8 cellular contexts compared by ENCODE assay signal in genomic region chr9:112348257-112348992, GRCh38. TPM values are rescaled to one million over a fixed set of nuclear protein-coding genes. Genes with fewer than 3 reads are reported as not detected.
A peak's percentile ranks its signal among the peaks of the same experiment; 100 is the strongest.
DNase-seq lines count a peak whose midpoint lies in the region; ATAC-seq and TF ChIP-seq lines count a peak whose summit lies in the region.

No MANE protein-coding gene starts in this region.

- no peaks in the 10 kb centered on the region for H3K79me1 ChIP-seq in neuronal stem cell (ENCODE audit: low read depth, low read length)

- H3K27ac ChIP-seq in DOHH2 (ENCODE audit: low read depth, low read length): no peak overlapping the region
- no peak overlapping the region for H3K27ac ChIP-seq in neuronal stem cell (replicated peaks; ENCODE audit: low read length)

- no peak overlapping the region for H2BK120ac ChIP-seq in neuronal stem cell (ENCODE audit: low read depth, low read length)

- H3K14ac ChIP-seq in neuronal stem cell (ENCODE audit: low read length): no peak overlapping the region

- H3K27me3 ChIP-seq in DOHH2 (ENCODE audit: control insufficient read depth, low read length) (no peaks in the 10 kb centered on the region), neuronal stem cell (ENCODE audit: control insufficient read depth in 3 of 3, insufficient read depth in 3 of 3, low read depth in 1 of 3, low read length in 3 of 3) (no peaks in the 10 kb centered on the region)

- H3K4me3 Mint-ChIP-seq in stimulated activated naive CD8-positive, alpha-beta T cell treated with anti-CD3 and anti-CD28 coated beads, Interleukin-15, Interleukin-2, amounts not matched to agents 100 ng/mL and 50 ng/mL, for 24 hours: peak overlapping the region; percentile 83

- H2BK12ac ChIP-seq in neuronal stem cell (ENCODE audit: low read length): no peak overlapping the region

- H2AK5ac ChIP-seq in neuronal stem cell (ENCODE audit: low read depth, low read length): no peak overlapping the region

- no peak overlapping the region for H3K4ac ChIP-seq in neuronal stem cell (ENCODE audit: low read length)

- H3K9me3 ChIP-seq in DOHH2 (ENCODE audit: control insufficient read depth, insufficient read depth, low read length) (no peaks in the 10 kb centered on the region), neuronal stem cell (replicated peaks in 1 of 2; ENCODE audit: control insufficient read depth in 2 of 2, insufficient read depth in 1 of 2, low read depth in 1 of 2, low read length in 2 of 2) (no peaks in the 10 kb centered on the region)

- no peak overlapping the region for H3K23ac ChIP-seq in neuronal stem cell (ENCODE audit: low read depth, low read length, poor library complexity)

- peaks cover 3% of the 10 kb centered on the region for H3K27me3 Mint-ChIP-seq in stimulated activated naive CD8-positive, alpha-beta T cell treated with anti-CD3 and anti-CD28 coated beads, Interleukin-15, Interleukin-2, amounts not matched to agents 100 ng/mL and 50 ng/mL, for 24 hours

- H3K4me1 Mint-ChIP-seq in stimulated activated naive CD8-positive, alpha-beta T cell treated with anti-CD3 and anti-CD28 coated beads, Interleukin-15, Interleukin-2, amounts not matched to agents 100 ng/mL and 50 ng/mL, for 24 hours (ENCODE audit: low read depth): peaks cover 16% of the 10 kb centered on the region

- H3K9me2 ChIP-seq in DOHH2 (replicated peaks; ENCODE audit: control insufficient read depth, low read length): no peaks in the 10 kb centered on the region

- no CpG with 5 or more reads among the region's 19 CpGs for WGBS in neuronal stem cell (ENCODE audit: extremely low coverage in 2 of 2, insufficient read length in 2 of 2, insufficient replicate concordance in 1 of 2), 2 donors

- H3K9me3 Mint-ChIP-seq in stimulated activated naive CD8-positive, alpha-beta T cell treated with anti-CD3 and anti-CD28 coated beads, Interleukin-15, Interleukin-2, amounts not matched to agents 100 ng/mL and 50 ng/mL, for 24 hours: no peaks in the 10 kb centered on the region

- H3K79me2 ChIP-seq in DOHH2 (ENCODE audit: control insufficient read depth, low read length): no peaks in the 10 kb centered on the region

- no peak overlapping the region for H3K9ac ChIP-seq in neuronal stem cell (ENCODE audit: low read depth, low read length, poor library complexity)

- peak overlapping the region; percentile 63 for H2AFZ ChIP-seq in neuronal stem cell (ENCODE audit: low read length)

- no peak overlapping the region for H2BK5ac ChIP-seq in neuronal stem cell (ENCODE audit: low read length)

- no peak overlapping the region for H4K91ac ChIP-seq in neuronal stem cell (ENCODE audit: low read depth, low read length, poor library complexity)

- H4K8ac ChIP-seq in neuronal stem cell (ENCODE audit: low read depth, low read length): no peak overlapping the region

- H3K36me3 ChIP-seq in DOHH2 (ENCODE audit: control insufficient read depth, low read length) (no peaks in the 10 kb centered on the region), neuronal stem cell (replicated peaks in 1 of 2; ENCODE audit: control insufficient read depth in 2 of 2, insufficient read depth in 2 of 2, low read length in 2 of 2) (no peaks in the 10 kb centered on the region)

- H3K18ac ChIP-seq in neuronal stem cell (ENCODE audit: low read length): no peak overlapping the region

- H3K4me2 ChIP-seq in DOHH2 (ENCODE audit: low read length) (peak overlapping the region; percentile 75), neuronal stem cell (ENCODE audit: insufficient read depth, low read length, poor library complexity, severe bottlenecking) (no peak overlapping the region)

- H3K4me1 ChIP-seq in DOHH2 (ENCODE audit: control insufficient read depth, low read length): peaks cover 12% of the 10 kb centered on the region
- no peaks in the 10 kb centered on the region for H3K4me1 ChIP-seq in neuronal stem cell (ENCODE audit: control insufficient read depth in 2 of 2, insufficient read depth in 1 of 2, low read depth in 1 of 2, low read length in 2 of 2)

- H2BK15ac ChIP-seq in neuronal stem cell (ENCODE audit: low read length): no peak overlapping the region

- no peaks in the 10 kb centered on the region for H3F3A ChIP-seq in DOHH2 (ENCODE audit: control insufficient read depth, insufficient read depth)

- no peak for TF ChIP-seq CTCF in DOHH2 (IDR thresholded peaks at IDR 0.05; ENCODE audit: low read depth, low read length, poor library complexity, severe bottlenecking)

- no peak for ATAC-seq in GM21526 (IDR thresholded peaks at IDR 0.05; ENCODE audit: low FRiP score, unreplicated experiment)

- peak overlapping the region; percentile 88 for H3K27ac Mint-ChIP-seq in stimulated activated naive CD8-positive, alpha-beta T cell treated with anti-CD3 and anti-CD28 coated beads, Interleukin-15, Interleukin-2, amounts not matched to agents 100 ng/mL and 50 ng/mL, for 24 hours

- H4K20me1 ChIP-seq in DOHH2 (ENCODE audit: control insufficient read depth, insufficient read depth, low read depth, low read length): no peaks in the 10 kb centered on the region

- DNase-seq in NCI-H460 (ENCODE audit: extremely low read depth, low read depth) (peak; percentile 79), fibroblast of the conjunctiva (ENCODE audit: low read depth) (peak; percentile 76), neuronal stem cell (ENCODE audit: low spot score) (no peak), NCI-H774 (lab: John Stamatoyannopoulos, UW) (no peak)
- DNase-seq in activated effector memory CD4-positive, alpha-beta T cell treated with Interleukin-2 at 50 U/mL for 16 hours: peak; percentile 52

- H3K4me3 ChIP-seq in DOHH2 (ENCODE audit: low read length): peak overlapping the region; percentile 65
- no peak overlapping the region for H3K4me3 ChIP-seq in neuronal stem cell (ENCODE audit: low read length in 2 of 2)

- peaks cover 4% of the 10 kb centered on the region for H3K36me3 Mint-ChIP-seq in stimulated activated naive CD8-positive, alpha-beta T cell treated with anti-CD3 and anti-CD28 coated beads, Interleukin-15, Interleukin-2, amounts not matched to agents 100 ng/mL and 50 ng/mL, for 24 hours (ENCODE audit: low read depth)

RNA-seq across cellular contexts. Expression of gene PTBP3, which starts 15.0 kb away (rescaled TPM):
- total RNA-seq in NCI-H460 (2014; rRNA removed; shearing (Covaris generic)): 76.3 and 79.9 TPM in 2 replicates
- polyA plus RNA-seq in NCI-H460 (2014; cell fraction: nucleus; rRNA removed): 17.9 and 34.0 TPM in 2 replicates
- 24.0 TPM for polyA plus RNA-seq in neuronal stem cell (2013, experiment 1 of 2)
- polyA plus RNA-seq in neuronal stem cell (2013, experiment 2 of 2): 23.4 TPM

RNA-seq across cellular contexts. Expression of gene HSDL2, which starts 31.5 kb away (rescaled TPM):
- 42.3 and 42.4 TPM in 2 replicates for total RNA-seq in NCI-H460 (2014; rRNA removed; shearing (Covaris generic))
- polyA plus RNA-seq in NCI-H460 (2014; cell fraction: nucleus; rRNA removed): 28.5 and 29.5 TPM in 2 replicates
- polyA plus RNA-seq in neuronal stem cell (2013, experiment 1 of 2): 7.0 TPM
- polyA plus RNA-seq in neuronal stem cell (2013, experiment 2 of 2): 7.5 TPM

Comparison
In these comparisons a context has a peak if more than half of its experiments do, and no peak if none do; other contexts are left out.
1. DNase-seq: peak in NCI-H460 (single experiment), activated effector memory CD4-positive, alpha-beta T cell treated with Interleukin-2 at 50 U/mL for 16 hours (single experiment) and fibroblast of the conjunctiva (single experiment); none in neuronal stem cell (single experiment) and NCI-H774 (single experiment).